Comparison of ENCODE assay signal across 1 cellular context in the genomic region with DNA sequence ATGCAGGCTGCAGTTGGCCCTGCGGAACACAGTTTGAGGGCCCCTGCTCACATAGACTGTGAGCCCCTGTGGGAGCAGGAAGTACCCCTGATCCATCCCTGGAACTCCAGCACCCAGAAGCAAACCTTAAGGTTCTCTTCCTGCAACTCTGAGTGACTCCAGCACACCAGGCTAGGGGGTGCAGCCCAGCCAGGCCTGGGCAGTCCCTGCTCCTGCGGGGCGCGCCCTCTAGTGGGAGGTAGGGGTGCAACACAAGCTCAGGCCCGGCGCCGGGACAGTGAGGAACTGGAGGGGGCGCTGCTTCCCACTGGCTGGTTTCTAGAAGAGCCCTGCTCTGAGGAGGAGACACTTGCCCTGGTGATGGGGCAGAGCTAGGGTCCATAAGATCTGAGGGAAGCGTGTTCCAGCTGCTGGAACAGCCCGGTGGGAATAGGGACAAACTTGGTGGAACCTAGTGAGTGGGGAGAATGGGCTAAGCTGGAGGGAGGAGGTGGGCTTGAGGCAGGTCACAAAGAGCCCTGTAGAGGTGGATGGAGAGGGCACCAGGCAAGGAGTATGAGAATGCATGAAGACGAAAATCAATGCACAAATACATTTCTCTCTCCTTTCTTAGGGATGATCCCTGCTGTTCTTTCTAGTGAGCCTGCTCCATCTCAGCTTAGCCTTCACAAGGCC.
TF ChIP-seq lines count a peak whose summit lies in the region.

No MANE protein-coding gene starts in this region.

TF ChIP-seq in HEK293, 187 proteins besides CTCF, POLR2A, EP300 and RAD21 (continued from another document):
- TF ChIP-seq KLF1 (tag by site-specific recombination; IDR thresholded peaks at IDR 0.05) (no peak), PATZ1 (tag by site-specific recombination; IDR thresholded peaks at IDR 0.05) (no peak), GFI1B (tag by site-specific recombination; IDR thresholded peaks at IDR 0.05) (no peak), OVOL3 (tag by site-specific recombination; IDR thresholded peaks at IDR 0.05) (no peak), ZNF529 (tag by site-specific recombination; IDR thresholded peaks at IDR 0.05; ENCODE audit: insufficient replicate concordance) (no peak), ZNF37A (tag by site-specific recombination; IDR thresholded peaks at IDR 0.05) (no peak), ZNF777 (tag by site-specific recombination; IDR thresholded peaks at IDR 0.05; ENCODE audit: borderline replicate concordance) (no peak), ZNF530 (tag by site-specific recombination; IDR thresholded peaks at IDR 0.05; ENCODE audit: low read depth) (no peak), KLF16 (tag by site-specific recombination; IDR thresholded peaks at IDR 0.05) (no peak), KLF9 (tag by site-specific recombination; IDR thresholded peaks at IDR 0.05; ENCODE audit: low read depth) (no peak)
- TF ChIP-seq, protein P1, sequence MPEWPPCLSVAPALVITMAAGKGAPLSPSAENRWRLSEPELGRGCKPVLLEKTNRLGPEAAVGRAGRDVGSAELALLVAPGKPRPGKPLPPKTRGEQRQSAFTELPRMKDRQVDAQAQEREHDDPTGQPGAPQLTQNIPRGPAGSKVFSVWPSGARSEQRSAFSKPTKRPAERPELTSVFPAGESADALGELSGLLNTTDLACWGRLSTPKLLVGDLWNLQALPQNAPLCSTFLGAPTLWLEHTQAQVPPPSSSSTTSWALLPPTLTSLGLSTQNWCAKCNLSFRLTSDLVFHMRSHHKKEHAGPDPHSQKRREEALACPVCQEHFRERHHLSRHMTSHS (tag by site-specific recombination; IDR thresholded peaks at IDR 0.05): no peak
- TF ChIP-seq, protein P2, sequence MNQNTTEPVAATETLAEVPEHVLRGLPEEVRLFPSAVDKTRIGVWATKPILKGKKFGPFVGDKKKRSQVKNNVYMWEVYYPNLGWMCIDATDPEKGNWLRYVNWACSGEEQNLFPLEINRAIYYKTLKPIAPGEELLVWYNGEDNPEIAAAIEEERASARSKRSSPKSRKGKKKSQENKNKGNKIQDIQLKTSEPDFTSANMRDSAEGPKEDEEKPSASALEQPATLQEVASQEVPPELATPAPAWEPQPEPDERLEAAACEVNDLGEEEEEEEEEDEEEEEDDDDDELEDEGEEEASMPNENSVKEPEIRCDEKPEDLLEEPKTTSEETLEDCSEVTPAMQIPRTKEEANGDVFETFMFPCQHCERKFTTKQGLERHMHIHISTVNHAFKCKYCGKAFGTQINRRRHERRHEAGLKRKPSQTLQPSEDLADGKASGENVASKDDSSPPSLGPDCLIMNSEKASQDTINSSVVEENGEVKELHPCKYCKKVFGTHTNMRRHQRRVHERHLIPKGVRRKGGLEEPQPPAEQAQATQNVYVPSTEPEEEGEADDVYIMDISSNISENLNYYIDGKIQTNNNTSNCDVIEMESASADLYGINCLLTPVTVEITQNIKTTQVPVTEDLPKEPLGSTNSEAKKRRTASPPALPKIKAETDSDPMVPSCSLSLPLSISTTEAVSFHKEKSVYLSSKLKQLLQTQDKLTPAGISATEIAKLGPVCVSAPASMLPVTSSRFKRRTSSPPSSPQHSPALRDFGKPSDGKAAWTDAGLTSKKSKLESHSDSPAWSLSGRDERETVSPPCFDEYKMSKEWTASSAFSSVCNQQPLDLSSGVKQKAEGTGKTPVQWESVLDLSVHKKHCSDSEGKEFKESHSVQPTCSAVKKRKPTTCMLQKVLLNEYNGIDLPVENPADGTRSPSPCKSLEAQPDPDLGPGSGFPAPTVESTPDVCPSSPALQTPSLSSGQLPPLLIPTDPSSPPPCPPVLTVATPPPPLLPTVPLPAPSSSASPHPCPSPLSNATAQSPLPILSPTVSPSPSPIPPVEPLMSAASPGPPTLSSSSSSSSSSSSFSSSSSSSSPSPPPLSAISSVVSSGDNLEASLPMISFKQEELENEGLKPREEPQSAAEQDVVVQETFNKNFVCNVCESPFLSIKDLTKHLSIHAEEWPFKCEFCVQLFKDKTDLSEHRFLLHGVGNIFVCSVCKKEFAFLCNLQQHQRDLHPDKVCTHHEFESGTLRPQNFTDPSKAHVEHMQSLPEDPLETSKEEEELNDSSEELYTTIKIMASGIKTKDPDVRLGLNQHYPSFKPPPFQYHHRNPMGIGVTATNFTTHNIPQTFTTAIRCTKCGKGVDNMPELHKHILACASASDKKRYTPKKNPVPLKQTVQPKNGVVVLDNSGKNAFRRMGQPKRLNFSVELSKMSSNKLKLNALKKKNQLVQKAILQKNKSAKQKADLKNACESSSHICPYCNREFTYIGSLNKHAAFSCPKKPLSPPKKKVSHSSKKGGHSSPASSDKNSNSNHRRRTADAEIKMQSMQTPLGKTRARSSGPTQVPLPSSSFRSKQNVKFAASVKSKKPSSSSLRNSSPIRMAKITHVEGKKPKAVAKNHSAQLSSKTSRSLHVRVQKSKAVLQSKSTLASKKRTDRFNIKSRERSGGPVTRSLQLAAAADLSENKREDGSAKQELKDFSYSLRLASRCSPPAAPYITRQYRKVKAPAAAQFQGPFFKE (tag by site-specific recombination; IDR thresholded peaks at IDR 0.05; ENCODE audit: borderline replicate concordance): no peak
